1 cellular context compared by ENCODE assay signal in the genomic region with DNA sequence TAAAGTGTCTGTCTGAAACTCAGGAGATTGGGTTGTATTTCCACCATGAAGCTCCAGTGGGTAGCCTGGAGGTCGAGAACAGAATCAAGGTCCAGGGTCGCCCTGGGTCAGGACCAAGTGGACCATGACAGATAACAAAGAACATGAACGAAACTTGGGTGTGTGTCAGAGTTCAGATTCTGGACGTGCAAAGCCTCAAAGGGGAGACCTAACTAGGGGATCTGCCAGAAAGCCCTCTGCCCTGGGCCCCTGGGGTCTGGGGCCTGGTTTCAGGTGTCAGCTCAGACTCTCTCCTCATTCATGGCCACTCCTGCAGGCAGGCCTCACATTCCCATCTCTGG.
TF ChIP-seq lines count a peak whose summit lies in the region.

No MANE protein-coding gene starts in this region.

TF ChIP-seq in GM23338, 12 proteins besides CTCF, POLR2A, EP300 and RAD21:
- TF ChIP-seq, protein P1, sequence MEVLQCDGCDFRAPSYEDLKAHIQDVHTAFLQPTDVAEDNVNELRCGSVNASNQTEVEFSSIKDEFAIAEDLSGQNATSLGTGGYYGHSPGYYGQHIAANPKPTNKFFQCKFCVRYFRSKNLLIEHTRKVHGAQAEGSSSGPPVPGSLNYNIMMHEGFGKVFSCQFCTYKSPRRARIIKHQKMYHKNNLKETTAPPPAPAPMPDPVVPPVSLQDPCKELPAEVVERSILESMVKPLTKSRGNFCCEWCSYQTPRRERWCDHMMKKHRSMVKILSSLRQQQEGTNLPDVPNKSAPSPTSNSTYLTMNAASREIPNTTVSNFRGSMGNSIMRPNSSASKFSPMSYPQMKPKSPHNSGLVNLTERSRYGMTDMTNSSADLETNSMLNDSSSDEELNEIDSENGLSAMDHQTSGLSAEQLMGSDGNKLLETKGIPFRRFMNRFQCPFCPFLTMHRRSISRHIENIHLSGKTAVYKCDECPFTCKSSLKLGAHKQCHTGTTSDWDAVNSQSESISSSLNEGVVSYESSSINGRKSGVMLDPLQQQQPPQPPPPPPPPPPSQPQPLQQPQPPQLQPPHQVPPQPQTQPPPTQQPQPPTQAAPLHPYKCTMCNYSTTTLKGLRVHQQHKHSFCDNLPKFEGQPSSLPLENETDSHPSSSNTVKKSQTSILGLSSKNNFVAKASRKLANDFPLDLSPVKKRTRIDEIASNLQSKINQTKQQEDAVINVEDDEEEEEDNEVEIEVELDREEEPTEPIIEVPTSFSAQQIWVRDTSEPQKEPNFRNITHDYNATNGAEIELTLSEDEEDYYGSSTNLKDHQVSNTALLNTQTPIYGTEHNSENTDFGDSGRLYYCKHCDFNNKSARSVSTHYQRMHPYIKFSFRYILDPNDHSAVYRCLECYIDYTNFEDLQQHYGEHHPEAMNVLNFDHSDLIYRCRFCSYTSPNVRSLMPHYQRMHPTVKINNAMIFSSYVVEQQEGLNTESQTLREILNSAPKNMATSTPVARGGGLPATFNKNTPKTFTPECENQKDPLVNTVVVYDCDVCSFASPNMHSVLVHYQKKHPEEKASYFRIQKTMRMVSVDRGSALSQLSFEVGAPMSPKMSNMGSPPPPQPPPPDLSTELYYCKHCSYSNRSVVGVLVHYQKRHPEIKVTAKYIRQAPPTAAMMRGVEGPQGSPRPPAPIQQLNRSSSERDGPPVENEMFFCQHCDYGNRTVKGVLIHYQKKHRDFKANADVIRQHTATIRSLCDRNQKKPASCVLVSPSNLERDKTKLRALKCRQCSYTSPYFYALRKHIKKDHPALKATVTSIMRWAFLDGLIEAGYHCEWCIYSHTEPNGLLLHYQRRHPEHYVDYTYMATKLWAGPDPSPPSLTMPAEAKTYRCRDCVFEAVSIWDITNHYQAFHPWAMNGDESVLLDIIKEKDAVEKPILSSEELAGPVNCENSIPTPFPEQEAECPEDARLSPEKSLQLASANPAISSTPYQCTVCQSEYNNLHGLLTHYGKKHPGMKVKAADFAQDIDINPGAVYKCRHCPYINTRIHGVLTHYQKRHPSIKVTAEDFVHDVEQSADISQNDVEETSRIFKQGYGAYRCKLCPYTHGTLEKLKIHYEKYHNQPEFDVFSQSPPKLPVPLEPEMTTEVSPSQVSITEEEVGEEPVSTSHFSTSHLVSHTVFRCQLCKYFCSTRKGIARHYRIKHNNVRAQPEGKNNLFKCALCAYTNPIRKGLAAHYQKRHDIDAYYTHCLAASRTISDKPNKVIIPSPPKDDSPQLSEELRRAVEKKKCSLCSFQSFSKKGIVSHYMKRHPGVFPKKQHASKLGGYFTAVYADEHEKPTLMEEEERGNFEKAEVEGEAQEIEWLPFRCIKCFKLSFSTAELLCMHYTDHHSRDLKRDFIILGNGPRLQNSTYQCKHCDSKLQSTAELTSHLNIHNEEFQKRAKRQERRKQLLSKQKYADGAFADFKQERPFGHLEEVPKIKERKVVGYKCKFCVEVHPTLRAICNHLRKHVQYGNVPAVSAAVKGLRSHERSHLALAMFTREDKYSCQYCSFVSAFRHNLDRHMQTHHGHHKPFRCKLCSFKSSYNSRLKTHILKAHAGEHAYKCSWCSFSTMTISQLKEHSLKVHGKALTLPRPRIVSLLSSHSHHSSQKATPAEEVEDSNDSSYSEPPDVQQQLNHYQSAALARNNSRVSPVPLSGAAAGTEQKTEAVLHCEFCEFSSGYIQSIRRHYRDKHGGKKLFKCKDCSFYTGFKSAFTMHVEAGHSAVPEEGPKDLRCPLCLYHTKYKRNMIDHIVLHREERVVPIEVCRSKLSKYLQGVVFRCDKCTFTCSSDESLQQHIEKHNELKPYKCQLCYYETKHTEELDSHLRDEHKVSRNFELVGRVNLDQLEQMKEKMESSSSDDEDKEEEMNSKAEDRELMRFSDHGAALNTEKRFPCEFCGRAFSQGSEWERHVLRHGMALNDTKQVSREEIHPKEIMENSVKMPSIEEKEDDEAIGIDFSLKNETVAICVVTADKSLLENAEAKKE (CRISPR knock-in tag; IDR thresholded peaks at IDR 0.05) = no peak
- TF ChIP-seq EZH2 (IDR thresholded peaks at IDR 0.05; ENCODE audit: low read depth, unreplicated experiment) = no peak
- no peak for TF ChIP-seq ZNF331 (CRISPR knock-in tag; IDR thresholded peaks at IDR 0.05; ENCODE audit: low read depth)
- no peak for TF ChIP-seq JUNB (IDR thresholded peaks at IDR 0.05; ENCODE audit: unreplicated experiment)
- no peak for TF ChIP-seq STAT1 (IDR thresholded peaks at IDR 0.05; ENCODE audit: unreplicated experiment)
- TF ChIP-seq, protein P2, sequence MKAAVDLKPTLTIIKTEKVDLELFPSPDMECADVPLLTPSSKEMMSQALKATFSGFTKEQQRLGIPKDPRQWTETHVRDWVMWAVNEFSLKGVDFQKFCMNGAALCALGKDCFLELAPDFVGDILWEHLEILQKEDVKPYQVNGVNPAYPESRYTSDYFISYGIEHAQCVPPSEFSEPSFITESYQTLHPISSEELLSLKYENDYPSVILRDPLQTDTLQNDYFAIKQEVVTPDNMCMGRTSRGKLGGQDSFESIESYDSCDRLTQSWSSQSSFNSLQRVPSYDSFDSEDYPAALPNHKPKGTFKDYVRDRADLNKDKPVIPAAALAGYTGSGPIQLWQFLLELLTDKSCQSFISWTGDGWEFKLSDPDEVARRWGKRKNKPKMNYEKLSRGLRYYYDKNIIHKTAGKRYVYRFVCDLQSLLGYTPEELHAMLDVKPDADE (IDR thresholded peaks at IDR 0.05) = no peak
- TF ChIP-seq EZH2phosphoT487 (IDR thresholded peaks at IDR 0.05; ENCODE audit: unreplicated experiment) = no peak
- no peak for TF ChIP-seq ZNF114 (CRISPR knock-in tag; IDR thresholded peaks at IDR 0.05)
- TF ChIP-seq CREB1 (CRISPR knock-in tag; IDR thresholded peaks at IDR 0.05; ENCODE audit: low read depth) = no peak
